In genomic region chr9:21741151-21741550, GRCh38 we compare ENCODE assay signal across 20 cellular contexts.
DNase-seq lines count a peak whose midpoint lies in the region; ATAC-seq and TF ChIP-seq lines count a peak whose summit lies in the region.
"Had no signal": no experiment of that assay in that cellular context is flagged by ENCODE, and none has a peak within 500 bp of the region (broad histone marks: within the 10 kb centered on the region; RNA-seq: fewer than 3 reads in every experiment).

No MANE protein-coding gene starts in this region.

- no peak for TF ChIP-seq CTCF in RWPE2 (IDR thresholded peaks at IDR 0.05; ENCODE audit: poor library complexity, severe bottlenecking)

- ATAC-seq in RWPE2 (ENCODE audit: low read depth) (no peak), HG03108 (IDR thresholded peaks at IDR 0.05; ENCODE audit: unreplicated experiment) (no peak)

- no peaks in the 10 kb centered on the region for H3K9me3 ChIP-seq in RWPE2 (ENCODE audit: severe bottlenecking)

- no peaks in the 10 kb centered on the region for H3K36me3 ChIP-seq in RWPE2 (ENCODE audit: low read depth)

- H3K27me3 ChIP-seq in RWPE2 (ENCODE audit: insufficient read depth, poor library complexity, severe bottlenecking), result no peaks in the 10 kb centered on the region

- peaks cover 21% of the 10 kb centered on the region for H3K4me1 ChIP-seq in RWPE2 (ENCODE audit: insufficient read depth, poor library complexity, severe bottlenecking)

- DNase-seq in AG20443 (ENCODE audit: low spot score) (peak; percentile 11), RWPE2 (ENCODE audit: low spot score) (no peak), fibroblast of gingiva (ENCODE audit: low read depth) (peak; percentile 29), kidney tubule cell (ENCODE audit: low spot score) (peak; percentile 41), NCI-H2196 (lab: John Stamatoyannopoulos, UW; ENCODE audit: unreplicated experiment) (no peak), anterior cingulate cortex (lab: John Stamatoyannopoulos, UW) (no peak)
- DNase-seq in activated CD8-positive, alpha-beta memory T cell treated with anti-CD3 and anti-CD28 coated beads, Interleukin-2, amount 50 U/mL, for 4 hours, result no peak
- DNase-seq: 8988T, EL, GF-D8, H7, KG1, NCI-H1105, NCI-H146, NCI-H226, NCI-H510A treated with DMSO at 0.1 percent for 48 hours, NCI-H774, OCI-M1, SHP77 had no signal

- peak overlapping the region; percentile 5 for H3K27ac ChIP-seq in RWPE2 (ENCODE audit: poor library complexity, severe bottlenecking)

- no peak overlapping the region for H3K4me3 ChIP-seq in RWPE2 (ENCODE audit: severe bottlenecking)

Comparison
In these comparisons a context has a peak if more than half of its experiments do, and no peak if none do; other contexts are left out.
1. DNase-seq: peak in AG20443 (single experiment), fibroblast of gingiva (single experiment) and kidney tubule cell (single experiment); none in RWPE2 (single experiment), NCI-H2196 (single experiment), anterior cingulate cortex (0 of 58) and activated CD8-positive, alpha-beta memory T cell treated with anti-CD3 and anti-CD28 coated beads, Interleukin-2, amount 50 U/mL, for 4 hours (single experiment).